ENCODE assay signal across 9 cellular contexts in the genomic region with DNA sequence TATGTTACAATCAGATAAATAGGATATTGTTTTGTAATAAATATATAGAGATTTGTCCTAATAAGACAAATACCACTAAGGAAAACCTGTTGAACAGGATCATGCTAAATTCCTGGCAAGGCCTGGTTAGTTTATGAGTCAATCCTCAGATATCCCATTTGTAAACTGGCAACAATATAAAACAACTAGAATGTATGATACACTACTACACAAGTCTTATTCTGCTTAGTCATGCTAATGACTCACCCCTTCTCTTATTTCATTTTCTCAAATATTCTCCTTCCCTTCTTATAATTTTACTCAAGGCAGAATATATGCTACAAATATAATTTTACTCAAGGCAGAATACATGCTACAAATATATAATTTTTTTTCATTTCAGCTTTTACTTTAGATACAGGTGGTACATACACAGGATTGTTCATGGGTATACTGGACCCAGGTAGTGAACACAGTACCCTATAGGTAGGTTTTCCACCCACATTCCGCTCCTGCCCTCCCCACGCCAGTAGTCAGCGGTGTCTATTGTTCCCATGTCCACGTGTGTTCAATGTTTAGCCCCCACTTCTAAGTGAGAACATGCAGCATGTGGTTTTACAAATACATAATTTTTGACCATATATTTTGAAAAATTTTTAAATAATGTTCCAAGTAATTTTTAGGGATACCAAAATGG. TPM values are rescaled to one million over a fixed set of nuclear protein-coding genes. Genes with fewer than 3 reads are reported as not detected.
DNase-seq lines count a peak whose midpoint lies in the region; ATAC-seq and TF ChIP-seq lines count a peak whose summit lies in the region.
"Had no signal": no experiment of that assay in that cellular context is flagged by ENCODE, and none has a peak within 500 bp of the region (broad histone marks: within the 10 kb centered on the region; RNA-seq: fewer than 3 reads in every experiment).

No MANE protein-coding gene starts in this region.

- POLR2A ChIA-PET in AG04449 (lab: Yijun Ruan, JAX), result no interaction called here

- peak overlapping the region; percentile 6 for H3K4me2 ChIP-seq in Loucy (ENCODE audit: low read depth, low read length, poor library complexity, severe bottlenecking)

- no peaks in the 10 kb centered on the region for H3F3A ChIP-seq in Loucy (ENCODE audit: low read depth)

- no peaks in the 10 kb centered on the region for H3K9me3 ChIP-seq in Loucy (ENCODE audit: insufficient read depth, low read depth, low read length)
- no peaks in the 10 kb centered on the region for H3K9me3 ChIP-seq in WERI-Rb-1 (ENCODE audit: severe bottlenecking)
- H3K9me3 ChIP-seq: right lobe of liver had no signal

- H3K4me1 ChIP-seq in Loucy (ENCODE audit: insufficient read depth, low read length, poor library complexity, severe bottlenecking), result peaks cover 38% of the 10 kb centered on the region

- DNase-seq in AG04449 (ENCODE audit: low read depth, low spot score) (peak; percentile 81), coronary artery (ENCODE audit: low spot score) (no peak), mesothelial cell of epicardium (ENCODE audit: low spot score in 2 of 2, unreplicated experiment in 2 of 2) (no peak), globus pallidus (ENCODE audit: low spot score) (no peak), WERI-Rb-1 (no peak)
- DNase-seq: right lobe of liver had no signal

- H3K9me2 ChIP-seq in Loucy (replicated peaks; ENCODE audit: low read depth, low read length), result no peaks in the 10 kb centered on the region

- peak overlapping the region; percentile 97 for H3K27ac Mint-ChIP-seq in mesothelial cell of epicardium

- H3K4me3 ChIP-seq in AG04449 (ENCODE audit: low read depth, low read length), result 0 out of 2 replicates have a peak overlapping the region, but pooled peaks have one; percentile 1
- no peak overlapping the region for H3K4me3 ChIP-seq in Loucy (ENCODE audit: low read length, poor library complexity, severe bottlenecking)
- no peak overlapping the region for H3K4me3 ChIP-seq in coronary artery
- no peak overlapping the region for H3K4me3 ChIP-seq in WERI-Rb-1 (ENCODE audit: low read depth, low read length)
- H3K4me3 ChIP-seq: right lobe of liver had no signal

- no peak overlapping the region for H3K9ac ChIP-seq in Loucy (ENCODE audit: low read depth, low read length, poor library complexity, severe bottlenecking)

- H3K4me3 Mint-ChIP-seq in mesothelial cell of epicardium, result no peak overlapping the region

- ATAC-seq in HG03571 (IDR thresholded peaks at IDR 0.05; ENCODE audit: unreplicated experiment), result no peak
- no peak for ATAC-seq in HG02981 (IDR thresholded peaks at IDR 0.05; ENCODE audit: unreplicated experiment)

- H3K4me1 Mint-ChIP-seq in mesothelial cell of epicardium, result peaks cover 41% of the 10 kb centered on the region

- no peaks in the 10 kb centered on the region for H3K27me3 ChIP-seq in Loucy (ENCODE audit: insufficient read depth, low read length, poor library complexity, severe bottlenecking)
- H3K27me3 ChIP-seq in WERI-Rb-1 (ENCODE audit: insufficient read depth, low read depth, severe bottlenecking), result no peaks in the 10 kb centered on the region
- H3K27me3 ChIP-seq: right lobe of liver had no signal

- peaks cover 27% of the 10 kb centered on the region for H3K36me3 Mint-ChIP-seq in mesothelial cell of epicardium

- TF ChIP-seq CTCF in AG04449 (IDR thresholded peaks at IDR 0.05; ENCODE audit: insufficient read depth, low read length, missing control alignments) (no peak), Loucy (conservative IDR thresholded peaks at IDR 0.05; ENCODE audit: low read length) (no peak), coronary artery (IDR thresholded peaks at IDR 0.05) (no peak), mesothelial cell of epicardium (IDR thresholded peaks at IDR 0.05; ENCODE audit: unreplicated experiment) (no peak), WERI-Rb-1 (IDR thresholded peaks at IDR 0.05; ENCODE audit: low read depth, low read length) (no peak)

- no peaks in the 10 kb centered on the region for H3K27me3 Mint-ChIP-seq in mesothelial cell of epicardium (ENCODE audit: low read depth)

- peaks cover 43% of the 10 kb centered on the region for H4K20me1 ChIP-seq in Loucy (ENCODE audit: insufficient read depth, low read length, poor library complexity, severe bottlenecking)

- peaks cover 50% of the 10 kb centered on the region for H3K79me2 ChIP-seq in Loucy (ENCODE audit: insufficient read depth, low read length)

- H3K36me3 ChIP-seq in Loucy (ENCODE audit: insufficient read depth, low read length), result peaks cover 52% of the 10 kb centered on the region
- H3K36me3 ChIP-seq in WERI-Rb-1, result peaks cover 57% of the 10 kb centered on the region

- no peaks in the 10 kb centered on the region for H3K9me3 Mint-ChIP-seq in mesothelial cell of epicardium

- CTCF ChIA-PET in AG04449 (lab: Yijun Ruan, JAX), result interaction anchor here (1.1 to 1.5 kb wide), 2 partner anchors 11 to 107 kb away, joined by 4 read pairs; a partner anchor contains a TSS

- H3K27ac ChIP-seq in coronary artery (peak overlapping the region; percentile 56 to 64), WERI-Rb-1 (no peak overlapping the region)

- no peak overlapping the region for H2AFZ ChIP-seq in Loucy (ENCODE audit: low read length)

RNA-seq across cellular contexts. Expression of a gene that starts 6.3 kb away (rescaled TPM):
- 31.3 to 31.7 TPM (median 31.5 TPM) in 3 replicates for total RNA-seq in mesothelial cell of epicardium

RNA-seq across cellular contexts. Expression of a gene that starts 17.3 kb away (rescaled TPM):
- 3.4 to 4.2 TPM (median 3.5 TPM) in 3 replicates for total RNA-seq in mesothelial cell of epicardium

RNA-seq across cellular contexts. Expression of a gene that starts 42.8 kb away (rescaled TPM):
- 0.16 to 0.54 TPM (median 0.40 TPM) in 3 replicates for total RNA-seq in mesothelial cell of epicardium
- total RNA-seq: right lobe of liver had no signal
